ENCODE assay signal across 1 cellular context in the genomic region with DNA sequence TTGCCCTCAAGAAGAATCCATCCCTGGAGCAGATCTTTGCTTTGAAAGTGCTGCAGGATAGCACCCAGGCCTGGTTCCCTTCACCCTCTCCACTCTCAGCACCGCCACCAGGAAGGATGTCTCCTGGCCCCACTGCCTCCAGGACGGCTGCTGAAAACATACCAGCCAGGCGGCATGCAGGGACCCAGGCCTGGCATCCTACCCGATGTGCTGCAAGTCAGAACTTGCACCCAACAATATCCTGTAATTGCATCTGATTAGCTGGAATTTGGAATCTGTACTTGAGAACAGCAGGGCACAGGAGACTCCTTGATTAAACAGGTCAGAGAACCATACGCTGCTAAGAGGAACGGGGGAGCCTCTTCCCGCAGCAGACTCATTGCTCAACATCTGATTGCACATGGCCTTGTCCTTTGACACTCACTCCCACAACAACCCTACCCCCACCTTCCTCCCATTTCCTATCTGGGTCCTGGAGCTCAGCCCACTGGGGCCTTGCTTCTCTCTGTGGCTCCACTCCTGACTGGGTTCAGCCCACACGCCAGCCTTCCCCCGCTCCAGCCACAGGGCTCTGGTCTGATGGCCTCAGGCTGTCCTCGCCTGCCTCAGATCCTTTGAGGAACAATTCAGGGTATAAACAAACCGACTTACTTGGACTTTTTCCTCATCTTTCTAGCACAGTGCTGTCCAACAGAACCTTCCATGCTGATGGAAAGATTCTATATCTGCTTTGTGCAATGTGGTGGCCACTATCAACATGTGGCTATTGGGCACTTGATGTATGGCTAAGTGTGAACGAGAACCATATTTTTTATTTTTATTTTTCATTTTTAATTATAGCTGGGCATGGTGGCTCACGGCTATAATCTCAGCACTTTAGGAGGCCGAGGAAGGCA.
TF ChIP-seq lines count a peak whose summit lies in the region.

No MANE protein-coding gene starts in this region.

TF ChIP-seq in HepG2, 621 proteins besides CTCF, POLR2A, EP300 and RAD21 (continued from another document):
- TF ChIP-seq, protein P1, sequence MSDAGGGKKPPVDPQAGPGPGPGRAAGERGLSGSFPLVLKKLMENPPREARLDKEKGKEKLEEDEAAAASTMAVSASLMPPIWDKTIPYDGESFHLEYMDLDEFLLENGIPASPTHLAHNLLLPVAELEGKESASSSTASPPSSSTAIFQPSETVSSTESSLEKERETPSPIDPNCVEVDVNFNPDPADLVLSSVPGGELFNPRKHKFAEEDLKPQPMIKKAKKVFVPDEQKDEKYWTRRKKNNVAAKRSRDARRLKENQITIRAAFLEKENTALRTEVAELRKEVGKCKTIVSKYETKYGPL (CRISPR knock-in tag; IDR thresholded peaks at IDR 0.05), result peak; percentile 35; the same call in 1 of the 2 replicates
- TF ChIP-seq ZNF607 (CRISPR knock-in tag; IDR thresholded peaks at IDR 0.05; ENCODE audit: borderline replicate concordance) (peak; percentile 96), CBFB (CRISPR knock-in tag; IDR thresholded peaks at IDR 0.05) (peak; percentile 94), SRY (CRISPR knock-in tag; IDR thresholded peaks at IDR 0.05) (peak; percentile 64), ZNF460 (CRISPR knock-in tag; IDR thresholded peaks at IDR 0.05; ENCODE audit: borderline replicate concordance) (peak; percentile 78; the same call in 1 of the 2 replicates), SOX5 (CRISPR knock-in tag; IDR thresholded peaks at IDR 0.05; ENCODE audit: borderline replicate concordance) (peak; percentile 95), U2AF2 (IDR thresholded peaks at IDR 0.05; ENCODE audit: low read depth, low read length) (no peak), FOXJ3 (CRISPR knock-in tag; IDR thresholded peaks at IDR 0.05; ENCODE audit: borderline replicate concordance) (peak; percentile 99), FOXP1 (IDR thresholded peaks at IDR 0.05) (peak; percentile 83; the same call in 1 of the 2 replicates), FOXP1 (CRISPR knock-in tag; IDR thresholded peaks at IDR 0.05) (peak; percentile 94), TAF15 (IDR thresholded peaks at IDR 0.05; ENCODE audit: low read depth, low read length, poor library complexity, severe bottlenecking) (no peak), ZNF773 (CRISPR knock-in tag; IDR thresholded peaks at IDR 0.05; ENCODE audit: borderline replicate concordance) (0 out of 2 replicates have a peak, but pooled peaks have one; percentile 10), REPIN1 (CRISPR knock-in tag; IDR thresholded peaks at IDR 0.05; ENCODE audit: borderline replicate concordance, low read depth) (peak; percentile 99), HOXD1 (CRISPR knock-in tag; IDR thresholded peaks at IDR 0.05) (peak; percentile 98), ZNF572 (CRISPR knock-in tag; IDR thresholded peaks at IDR 0.05) (peak; percentile 92; the same call in 1 of the 2 replicates), RARG (CRISPR knock-in tag; IDR thresholded peaks at IDR 0.05; ENCODE audit: low read depth) (0 out of 2 replicates have a peak, but pooled peaks have one; percentile 40), BRD4 (CRISPR knock-in tag; IDR thresholded peaks at IDR 0.05) (peak; percentile 99), ZNF615 (CRISPR knock-in tag; IDR thresholded peaks at IDR 0.05; ENCODE audit: borderline replicate concordance) (no peak; the same call in 1 of the 2 replicates), ZNF354B (CRISPR knock-in tag; IDR thresholded peaks at IDR 0.05) (peak; percentile 38; the same call in 1 of the 2 replicates), PAWR (CRISPR knock-in tag; IDR thresholded peaks at IDR 0.05; ENCODE audit: borderline replicate concordance) (no peak), ZNF567 (CRISPR knock-in tag; IDR thresholded peaks at IDR 0.05; ENCODE audit: borderline replicate concordance) (peak; percentile 79), ZFP82 (CRISPR knock-in tag; IDR thresholded peaks at IDR 0.05; ENCODE audit: borderline replicate concordance) (peak; percentile 91; the same call in 1 of the 2 replicates), RBM22 (optimal IDR thresholded peaks at IDR 0.05; ENCODE audit: low read length) (peak; percentile 60), TGIF2 (CRISPR knock-in tag; IDR thresholded peaks at IDR 0.05) (peak; percentile 88), ZNF101 (CRISPR knock-in tag; IDR thresholded peaks at IDR 0.05; ENCODE audit: borderline replicate concordance, low read depth) (peak; percentile 71; the same call in 1 of the 2 replicates), TOPORS (CRISPR knock-in tag; IDR thresholded peaks at IDR 0.05) (peak; percentile 95), RXRB (CRISPR knock-in tag; IDR thresholded peaks at IDR 0.05; ENCODE audit: borderline replicate concordance) (peak; percentile 99), THYN1 (CRISPR knock-in tag; IDR thresholded peaks at IDR 0.05; ENCODE audit: borderline replicate concordance, low read depth) (no peak), ZNF577 (CRISPR knock-in tag; IDR thresholded peaks at IDR 0.05; ENCODE audit: borderline replicate concordance, low read depth) (no peak), CENPT (CRISPR knock-in tag; IDR thresholded peaks at IDR 0.05; ENCODE audit: low read depth) (peak; percentile 85; the same call in 1 of the 2 replicates), ELF4 (CRISPR knock-in tag; IDR thresholded peaks at IDR 0.05; ENCODE audit: borderline replicate concordance) (peak; percentile 85; the same call in 1 of the 2 replicates), SP140L (CRISPR knock-in tag; IDR thresholded peaks at IDR 0.05; ENCODE audit: borderline replicate concordance) (peak; percentile 99), MTF2 (CRISPR knock-in tag; IDR thresholded peaks at IDR 0.05; ENCODE audit: borderline replicate concordance) (0 out of 2 replicates have a peak, but pooled peaks have one; percentile 64)
- TF ChIP-seq, protein P2, sequence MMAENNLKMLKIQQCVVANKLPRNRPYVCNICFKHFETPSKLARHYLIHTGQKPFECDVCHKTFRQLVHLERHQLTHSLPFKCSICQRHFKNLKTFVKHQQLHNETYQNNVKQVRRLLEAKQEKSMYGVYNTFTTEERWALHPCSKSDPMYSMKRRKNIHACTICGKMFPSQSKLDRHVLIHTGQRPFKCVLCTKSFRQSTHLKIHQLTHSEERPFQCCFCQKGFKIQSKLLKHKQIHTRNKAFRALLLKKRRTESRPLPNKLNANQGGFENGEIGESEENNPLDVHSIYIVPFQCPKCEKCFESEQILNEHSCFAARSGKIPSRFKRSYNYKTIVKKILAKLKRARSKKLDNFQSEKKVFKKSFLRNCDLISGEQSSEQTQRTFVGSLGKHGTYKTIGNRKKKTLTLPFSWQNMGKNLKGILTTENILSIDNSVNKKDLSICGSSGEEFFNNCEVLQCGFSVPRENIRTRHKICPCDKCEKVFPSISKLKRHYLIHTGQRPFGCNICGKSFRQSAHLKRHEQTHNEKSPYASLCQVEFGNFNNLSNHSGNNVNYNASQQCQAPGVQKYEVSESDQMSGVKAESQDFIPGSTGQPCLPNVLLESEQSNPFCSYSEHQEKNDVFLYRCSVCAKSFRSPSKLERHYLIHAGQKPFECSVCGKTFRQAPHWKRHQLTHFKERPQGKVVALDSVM (CRISPR knock-in tag; IDR thresholded peaks at IDR 0.05), result peak; percentile 72
- TF ChIP-seq, protein P3, sequence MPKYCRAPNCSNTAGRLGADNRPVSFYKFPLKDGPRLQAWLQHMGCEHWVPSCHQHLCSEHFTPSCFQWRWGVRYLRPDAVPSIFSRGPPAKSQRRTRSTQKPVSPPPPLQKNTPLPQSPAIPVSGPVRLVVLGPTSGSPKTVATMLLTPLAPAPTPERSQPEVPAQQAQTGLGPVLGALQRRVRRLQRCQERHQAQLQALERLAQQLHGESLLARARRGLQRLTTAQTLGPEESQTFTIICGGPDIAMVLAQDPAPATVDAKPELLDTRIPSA (CRISPR knock-in tag; IDR thresholded peaks at IDR 0.05; ENCODE audit: borderline replicate concordance), result 0 out of 2 replicates have a peak, but pooled peaks have one; percentile 55
- TF ChIP-seq, protein P4, sequence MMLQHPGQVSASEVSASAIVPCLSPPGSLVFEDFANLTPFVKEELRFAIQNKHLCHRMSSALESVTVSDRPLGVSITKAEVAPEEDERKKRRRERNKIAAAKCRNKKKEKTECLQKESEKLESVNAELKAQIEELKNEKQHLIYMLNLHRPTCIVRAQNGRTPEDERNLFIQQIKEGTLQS (CRISPR knock-in tag; IDR thresholded peaks at IDR 0.05), result no peak; the same call in 1 of the 2 replicates
- TF ChIP-seq, protein P5, sequence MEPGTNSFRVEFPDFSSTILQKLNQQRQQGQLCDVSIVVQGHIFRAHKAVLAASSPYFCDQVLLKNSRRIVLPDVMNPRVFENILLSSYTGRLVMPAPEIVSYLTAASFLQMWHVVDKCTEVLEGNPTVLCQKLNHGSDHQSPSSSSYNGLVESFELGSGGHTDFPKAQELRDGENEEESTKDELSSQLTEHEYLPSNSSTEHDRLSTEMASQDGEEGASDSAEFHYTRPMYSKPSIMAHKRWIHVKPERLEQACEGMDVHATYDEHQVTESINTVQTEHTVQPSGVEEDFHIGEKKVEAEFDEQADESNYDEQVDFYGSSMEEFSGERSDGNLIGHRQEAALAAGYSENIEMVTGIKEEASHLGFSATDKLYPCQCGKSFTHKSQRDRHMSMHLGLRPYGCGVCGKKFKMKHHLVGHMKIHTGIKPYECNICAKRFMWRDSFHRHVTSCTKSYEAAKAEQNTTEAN (CRISPR knock-in tag; conservative IDR thresholded peaks at IDR 0.05), result peak; percentile 92
- TF ChIP-seq, protein P6, sequence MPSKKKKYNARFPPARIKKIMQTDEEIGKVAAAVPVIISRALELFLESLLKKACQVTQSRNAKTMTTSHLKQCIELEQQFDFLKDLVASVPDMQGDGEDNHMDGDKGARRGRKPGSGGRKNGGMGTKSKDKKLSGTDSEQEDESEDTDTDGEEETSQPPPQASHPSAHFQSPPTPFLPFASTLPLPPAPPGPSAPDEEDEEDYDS (CRISPR knock-in tag; IDR thresholded peaks at IDR 0.05), result peak; percentile 72; the same call in 1 of the 2 replicates
- TF ChIP-seq, protein P7, sequence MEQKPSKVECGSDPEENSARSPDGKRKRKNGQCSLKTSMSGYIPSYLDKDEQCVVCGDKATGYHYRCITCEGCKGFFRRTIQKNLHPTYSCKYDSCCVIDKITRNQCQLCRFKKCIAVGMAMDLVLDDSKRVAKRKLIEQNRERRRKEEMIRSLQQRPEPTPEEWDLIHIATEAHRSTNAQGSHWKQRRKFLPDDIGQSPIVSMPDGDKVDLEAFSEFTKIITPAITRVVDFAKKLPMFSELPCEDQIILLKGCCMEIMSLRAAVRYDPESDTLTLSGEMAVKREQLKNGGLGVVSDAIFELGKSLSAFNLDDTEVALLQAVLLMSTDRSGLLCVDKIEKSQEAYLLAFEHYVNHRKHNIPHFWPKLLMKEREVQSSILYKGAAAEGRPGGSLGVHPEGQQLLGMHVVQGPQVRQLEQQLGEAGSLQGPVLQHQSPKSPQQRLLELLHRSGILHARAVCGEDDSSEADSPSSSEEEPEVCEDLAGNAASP (CRISPR knock-in tag; IDR thresholded peaks at IDR 0.05; ENCODE audit: borderline replicate concordance), result peak; percentile 98
